14 cellular contexts compared by ENCODE assay signal in the genomic region with DNA sequence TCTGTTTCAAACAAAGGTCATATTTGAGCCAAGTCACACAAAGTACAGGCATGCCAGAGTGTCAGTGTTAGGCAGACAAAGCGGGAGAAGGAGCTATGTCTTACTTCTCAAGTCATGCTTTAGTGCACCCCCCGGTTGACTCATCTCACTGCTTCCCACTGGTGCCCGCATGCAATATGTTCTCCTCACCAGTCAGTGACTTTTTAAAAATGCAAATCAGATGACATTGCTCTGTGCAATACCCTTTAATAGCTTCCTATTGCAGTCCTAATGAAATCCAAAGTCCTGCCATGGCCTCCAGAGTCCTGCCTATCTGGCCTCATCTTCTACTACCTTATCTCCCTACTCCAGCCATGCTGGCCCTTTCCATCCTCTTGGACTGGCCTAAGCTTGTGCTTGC.
DNase-seq lines count a peak whose midpoint lies in the region; ATAC-seq and TF ChIP-seq lines count a peak whose summit lies in the region.
"Had no signal": no experiment of that assay in that cellular context is flagged by ENCODE, and none has a peak within 500 bp of the region (broad histone marks: within the 10 kb centered on the region; RNA-seq: fewer than 3 reads in every experiment).

No MANE protein-coding gene starts in this region.

- H3K4me1 ChIP-seq in vagina (no peaks in the 10 kb centered on the region), SJCRH30 (no peaks in the 10 kb centered on the region)

- no peak for TF ChIP-seq POLR2A in vagina (IDR thresholded peaks at IDR 0.05)

- peak; percentile 63 for ATAC-seq in GM19351 (IDR thresholded peaks at IDR 0.05; ENCODE audit: unreplicated experiment)
- ATAC-seq in HG03432 (IDR thresholded peaks at IDR 0.05; ENCODE audit: unreplicated experiment) = peak; percentile 78
- ATAC-seq: CD8-positive, alpha-beta T cell; HCT116 had no signal

- no peak for TF ChIP-seq CTCF in vagina (IDR thresholded peaks at IDR 0.05)

- H3K27ac ChIP-seq in vagina (no peak overlapping the region), SJCRH30 (no peak overlapping the region)
- H3K27ac ChIP-seq: SK-N-MC had no signal

- intact Hi-C loops in vagina (cut with DNase I) = no loop called here

- H3K36me3 ChIP-seq in vagina (no peaks in the 10 kb centered on the region), SJCRH30 (no peaks in the 10 kb centered on the region)

- H3K9me3 ChIP-seq in vagina (no peaks in the 10 kb centered on the region), SJCRH30 (replicated peaks) (no peaks in the 10 kb centered on the region)

- H3K4me3 ChIP-seq in vagina (no peak overlapping the region), SJCRH30 (no peak overlapping the region)
- H3K4me3 ChIP-seq: SK-N-MC had no signal

- no peaks in the 10 kb centered on the region for H3K27me3 ChIP-seq in vagina
- H3K27me3 ChIP-seq in SJCRH30 = no peaks in the 10 kb centered on the region

- peak; percentile 1 for DNase-seq in astrocyte of the hippocampus (ENCODE audit: low read depth, low spot score)
- DNase-seq in vagina (ENCODE audit: extremely low spot score in 2 of 2) = no peak
- no peak for DNase-seq in SJCRH30
- no peak for DNase-seq in globus pallidus (ENCODE audit: low spot score)
- DNase-seq in GM03348 (ENCODE audit: low spot score) = no peak
- DNase-seq: CD8-positive, alpha-beta T cell; IMR-90; NCI-H1436 treated with DMSO at 0.1 percent for 48 hours; NCI-H2081 treated with DMSO at 0.1 percent for 48 hours; T-helper 1 cell had no signal
